35 cellular contexts compared by ENCODE assay signal in the genomic region with DNA sequence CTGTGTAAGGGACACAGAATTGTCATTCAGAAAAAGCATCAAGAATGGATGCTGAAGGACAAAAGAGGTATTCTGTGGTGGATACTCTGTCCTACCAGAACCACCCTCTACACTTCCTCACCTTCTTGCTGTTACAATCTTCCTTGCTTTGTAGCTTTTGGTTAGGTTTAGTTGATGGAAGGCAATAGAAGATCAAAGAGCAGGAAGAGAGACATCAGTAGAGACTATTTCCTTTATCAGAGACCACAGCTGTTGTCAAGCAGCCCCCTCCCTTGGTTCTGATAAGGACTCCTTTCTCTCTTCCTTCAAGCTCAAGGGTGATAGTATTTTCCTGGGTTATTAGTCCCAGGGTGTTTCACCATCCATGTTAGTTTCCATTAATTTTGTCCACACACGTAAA.
"Had no signal": no experiment of that assay in that cellular context is flagged by ENCODE, and none has a peak within 500 bp of the region (broad histone marks: within the 10 kb centered on the region; RNA-seq: fewer than 3 reads in every experiment).

No MANE protein-coding gene starts in this region.

- H3K4me1 ChIP-seq: ascending aorta had no signal

- H3K4me1 Mint-ChIP-seq: activated CD4-positive, alpha-beta memory T cell treated with anti-CD3 and anti-CD28 coated beads, Interleukin-2, amount 10 ng/mL, durations not matched to agents 7 days and 5 days; activated CD4-positive, alpha-beta T cell treated with anti-CD3 and anti-CD28 coated beads for 36 hours; activated CD4-positive, alpha-beta T cell treated with anti-CD3 and anti-CD28 coated beads, Interleukin-2, amount 10 ng/mL, durations not matched to agents 7 days and 5 days; activated CD8-positive, alpha-beta memory T cell treated with anti-CD3 and anti-CD28 coated beads, Interleukin-2, amount 10 ng/mL, durations not matched to agents 7 days and 5 days; activated naive CD4-positive, alpha-beta T cell treated with anti-CD3 and anti-CD28 coated beads, Interleukin-2, amount 10 ng/mL, durations not matched to agents 7 days and 5 days; activated naive CD4-positive, alpha-beta T cell treated with anti-CD3 and anti-CD28 coated beads, Interleukin-2, amount 50 U/mL, for 24 hours; activated naive CD8-positive, alpha-beta T cell treated with anti-CD3 and anti-CD28 coated beads, Interleukin-2, amount 10 ng/mL, durations not matched to agents 7 days and 5 days; activated naive CD8-positive, alpha-beta T cell treated with anti-CD3 and anti-CD28 coated beads, Interleukin-2, amount 50 U/mL, for 24 hours; brain; central memory CD8-positive, alpha-beta T cell had no signal

- H3K27ac Mint-ChIP-seq: activated B cell treated with CpG ODN at 0.5 μM for 24 hours; activated CD4-positive, alpha-beta memory T cell treated with anti-CD3 and anti-CD28 coated beads, Interleukin-2, amount 10 ng/mL, durations not matched to agents 7 days and 5 days; activated CD4-positive, alpha-beta T cell treated with anti-CD3 and anti-CD28 coated beads for 36 hours; activated CD4-positive, alpha-beta T cell treated with anti-CD3 and anti-CD28 coated beads, Interleukin-2, amount 10 ng/mL, durations not matched to agents 7 days and 5 days; activated CD8-positive, alpha-beta memory T cell treated with anti-CD3 and anti-CD28 coated beads, Interleukin-2, amount 10 ng/mL, durations not matched to agents 7 days and 5 days; activated CD8-positive, alpha-beta T cell treated with anti-CD3 and anti-CD28 coated beads, Interleukin-2, amount 10 ng/mL, durations not matched to agents 7 days and 5 days; activated naive CD4-positive, alpha-beta T cell treated with anti-CD3 and anti-CD28 coated beads, Interleukin-2, amount 10 ng/mL, durations not matched to agents 7 days and 5 days; activated naive CD4-positive, alpha-beta T cell treated with anti-CD3 and anti-CD28 coated beads, Interleukin-2, amount 50 U/mL, for 24 hours; activated naive CD8-positive, alpha-beta T cell; activated naive CD8-positive, alpha-beta T cell treated with anti-CD3 and anti-CD28 coated beads, Interleukin-2, amount 10 ng/mL, durations not matched to agents 7 days and 5 days; activated naive CD8-positive, alpha-beta T cell treated with anti-CD3 and anti-CD28 coated beads, Interleukin-2, amount 50 U/mL, for 24 hours; activated T-cell treated with anti-CD3 and anti-CD28 coated beads, Interleukin-2, amount 50 U/mL, for 24 hours; activated T-helper 2 cell treated with anti-CD3 and anti-CD28 coated beads, Interferon-gamma antibody, Interleukin-2, Interleukin-4, amounts not matched to agents 10 μg/mL and 5 μg/mL and 100 μg/mL, durations not matched to agents 14 hours and 24 hours and 36 hours; brain; T-helper 1 cell treated with Interleukin-12 subunit alpha and Interleukin-12 subunit beta and Interleukin-4 antibody, amounts not matched to agents 30 μg/mL and 1 μg/mL, for 36 hours; T-helper 2 cell treated with Interferon-gamma antibody and Interleukin-4, amounts not matched to agents 5 μg/mL and 100 μg/mL, for 36 hours had no signal

- H3K4me3 ChIP-seq: ascending aorta, cardiac muscle cell had no signal

- H3K36me3 Mint-ChIP-seq: activated CD8-positive, alpha-beta memory T cell treated with anti-CD3 and anti-CD28 coated beads, Interleukin-2, amount 10 ng/mL, durations not matched to agents 7 days and 5 days; activated naive CD4-positive, alpha-beta T cell treated with anti-CD3 and anti-CD28 coated beads, Interleukin-2, amount 10 ng/mL, durations not matched to agents 7 days and 5 days; activated naive CD4-positive, alpha-beta T cell treated with anti-CD3 and anti-CD28 coated beads, Interleukin-2, amount 50 U/mL, for 24 hours; activated naive CD8-positive, alpha-beta T cell; activated naive CD8-positive, alpha-beta T cell treated with anti-CD3 and anti-CD28 coated beads, Interleukin-2, amount 10 ng/mL, durations not matched to agents 7 days and 5 days; brain had no signal

- H3K27me3 ChIP-seq: ascending aorta, cardiac muscle cell had no signal

- H3K27me3 Mint-ChIP-seq: activated B cell treated with CpG ODN at 0.5 μM for 24 hours; activated CD4-positive, alpha-beta memory T cell treated with anti-CD3 and anti-CD28 coated beads, Interleukin-2, amount 10 ng/mL, durations not matched to agents 7 days and 5 days; activated CD4-positive, alpha-beta T cell treated with anti-CD3 and anti-CD28 coated beads, Interleukin-2, amount 10 ng/mL, durations not matched to agents 7 days and 5 days had no signal

- ATAC-seq: activated CD4-positive, alpha-beta T cell treated with anti-CD3 and anti-CD28 coated beads for 36 hours; activated CD8-positive, alpha-beta memory T cell treated with anti-CD3 and anti-CD28 coated beads, Interleukin-2, amount 10 ng/mL, durations not matched to agents 7 days and 5 days; activated CD8-positive, alpha-beta T cell treated with anti-CD3 and anti-CD28 coated beads, Interleukin-2, amount 10 ng/mL, durations not matched to agents 7 days and 5 days; activated naive CD8-positive, alpha-beta T cell treated with anti-CD3 and anti-CD28 coated beads, Interleukin-2, amount 50 U/mL, for 24 hours had no signal

- H3K9me3 ChIP-seq: ascending aorta had no signal

- H3K36me3 ChIP-seq: ascending aorta, cardiac muscle cell had no signal

- H3K4me3 Mint-ChIP-seq: activated B cell treated with CpG ODN at 0.5 μM for 24 hours; activated CD4-positive, alpha-beta memory T cell treated with anti-CD3 and anti-CD28 coated beads, Interleukin-2, amount 10 ng/mL, durations not matched to agents 7 days and 5 days; activated CD4-positive, alpha-beta T cell treated with anti-CD3 and anti-CD28 coated beads for 36 hours; activated CD4-positive, alpha-beta T cell treated with anti-CD3 and anti-CD28 coated beads, Interleukin-2, amount 10 ng/mL, durations not matched to agents 7 days and 5 days; activated CD8-positive, alpha-beta memory T cell treated with anti-CD3 and anti-CD28 coated beads, Interleukin-2, amount 10 ng/mL, durations not matched to agents 7 days and 5 days; activated CD8-positive, alpha-beta T cell treated with anti-CD3 and anti-CD28 coated beads, Interleukin-2, amount 10 ng/mL, durations not matched to agents 7 days and 5 days; activated naive CD4-positive, alpha-beta T cell treated with anti-CD3 and anti-CD28 coated beads, Interleukin-2, amount 10 ng/mL, durations not matched to agents 7 days and 5 days; activated naive CD4-positive, alpha-beta T cell treated with anti-CD3 and anti-CD28 coated beads, Interleukin-2, amount 50 U/mL, for 24 hours; activated naive CD8-positive, alpha-beta T cell; activated naive CD8-positive, alpha-beta T cell treated with anti-CD3 and anti-CD28 coated beads, Interleukin-2, amount 10 ng/mL, durations not matched to agents 7 days and 5 days; activated naive CD8-positive, alpha-beta T cell treated with anti-CD3 and anti-CD28 coated beads, Interleukin-2, amount 50 U/mL, for 24 hours; activated T-cell treated with anti-CD3 and anti-CD28 coated beads, Interleukin-2, amount 50 U/mL, for 24 hours; brain; central memory CD8-positive, alpha-beta T cell; T-helper 1 cell treated with Interleukin-12 subunit alpha and Interleukin-12 subunit beta and Interleukin-4 antibody, amounts not matched to agents 30 μg/mL and 1 μg/mL, for 36 hours; T-helper 2 cell treated with Interferon-gamma antibody and Interleukin-4, amounts not matched to agents 5 μg/mL and 100 μg/mL, for 36 hours had no signal

- DNase-seq: activated B cell treated with CpG ODN at 0.5 μM for 24 hours; activated CD4-positive, alpha-beta memory T cell treated with anti-CD3 and anti-CD28 coated beads, Interleukin-2, amount 10 ng/mL, durations not matched to agents 7 days and 5 days; activated CD4-positive, alpha-beta T cell treated with anti-CD3 and anti-CD28 coated beads for 1 hour; activated CD4-positive, alpha-beta T cell treated with anti-CD3 and anti-CD28 coated beads for 36 hours; activated CD4-positive, alpha-beta T cell treated with anti-CD3 and anti-CD28 coated beads for 48 hours; activated CD4-positive, alpha-beta T cell treated with anti-CD3 and anti-CD28 coated beads, Interleukin-2, amount 10 ng/mL, durations not matched to agents 7 days and 5 days; activated CD4-positive, alpha-beta T cell treated with anti-CD3 and anti-CD28 coated beads, Interleukin-2, amount 50 U/mL, for 48 hours; activated CD8-positive, alpha-beta memory T cell treated with anti-CD3 and anti-CD28 coated beads for 24 hours; activated CD8-positive, alpha-beta memory T cell treated with anti-CD3 and anti-CD28 coated beads, Interleukin-2, amount 10 ng/mL, durations not matched to agents 7 days and 5 days; activated CD8-positive, alpha-beta memory T cell treated with anti-CD3 and anti-CD28 coated beads, Interleukin-2, amount 50 U/mL, for 48 hours; activated CD8-positive, alpha-beta T cell treated with anti-CD3 and anti-CD28 coated beads, Interleukin-2, amount 10 ng/mL, durations not matched to agents 7 days and 5 days; activated effector memory CD4-positive, alpha-beta T cell treated with Interleukin-2 at 50 U/mL for 16 hours; activated gamma-delta T cell; activated naive CD4-positive, alpha-beta T cell treated with anti-CD3 and anti-CD28 coated beads, Interleukin-2, amount 10 ng/mL, durations not matched to agents 7 days and 5 days; activated naive CD4-positive, alpha-beta T cell treated with Interleukin-2 at 50 U/mL for 16 hours; activated naive CD8-positive, alpha-beta T cell treated with anti-CD3 and anti-CD28 coated beads, Interleukin-2, amount 10 ng/mL, durations not matched to agents 7 days and 5 days; activated naive CD8-positive, alpha-beta T cell treated with anti-CD3 and anti-CD28 coated beads, Interleukin-2, amount 50 U/mL, for 24 hours; activated T-cell treated with anti-CD3 and anti-CD28 coated beads, Interleukin-2, amount 50 U/mL, for 24 hours; activated T-cell treated with anti-CD3 and anti-CD28 coated beads, Interleukin-2, amount 50 U/mL, for 48 hours; amygdala; anterior cingulate cortex; caudate nucleus; cerebellar nuclear complex; T-helper 1 cell; T-helper 9 cell had no signal

- H3K27ac ChIP-seq: ascending aorta, cardiac muscle cell, VCaP had no signal

- H3K9me3 Mint-ChIP-seq: activated B cell treated with CpG ODN at 0.5 μM for 24 hours; activated CD4-positive, alpha-beta memory T cell treated with anti-CD3 and anti-CD28 coated beads, Interleukin-2, amount 10 ng/mL, durations not matched to agents 7 days and 5 days; activated CD4-positive, alpha-beta T cell treated with anti-CD3 and anti-CD28 coated beads, Interleukin-2, amount 10 ng/mL, durations not matched to agents 7 days and 5 days; activated naive CD4-positive, alpha-beta T cell treated with anti-CD3 and anti-CD28 coated beads, Interleukin-2, amount 10 ng/mL, durations not matched to agents 7 days and 5 days; activated naive CD4-positive, alpha-beta T cell treated with anti-CD3 and anti-CD28 coated beads, Interleukin-2, amount 50 U/mL, for 24 hours; activated naive CD8-positive, alpha-beta T cell treated with anti-CD3 and anti-CD28 coated beads, Interleukin-2, amount 10 ng/mL, durations not matched to agents 7 days and 5 days; activated naive CD8-positive, alpha-beta T cell treated with anti-CD3 and anti-CD28 coated beads, Interleukin-2, amount 50 U/mL, for 24 hours; activated T-cell treated with anti-CD3 and anti-CD28 coated beads, Interleukin-2, amount 50 U/mL, for 24 hours; activated T-helper 2 cell treated with anti-CD3 and anti-CD28 coated beads, Interferon-gamma antibody, Interleukin-2, Interleukin-4, amounts not matched to agents 10 μg/mL and 5 μg/mL and 100 μg/mL, durations not matched to agents 14 hours and 24 hours and 36 hours; brain; central memory CD8-positive, alpha-beta T cell; T-helper 1 cell treated with Interleukin-12 subunit alpha and Interleukin-12 subunit beta and Interleukin-4 antibody, amounts not matched to agents 30 μg/mL and 1 μg/mL, for 36 hours; T-helper 2 cell treated with Interferon-gamma antibody and Interleukin-4, amounts not matched to agents 5 μg/mL and 100 μg/mL, for 36 hours had no signal
